10 cellular contexts compared by ENCODE assay signal in genomic region chr3:55505102-55505501, GRCh38. TPM values are rescaled to one million over a fixed set of nuclear protein-coding genes. Genes with fewer than 3 reads are reported as not detected.
A peak's percentile ranks its signal among the peaks of the same experiment; 100 is the strongest.
DNase-seq lines count a peak whose midpoint lies in the region; ATAC-seq, FAIRE-seq and TF ChIP-seq lines count a peak whose summit lies in the region.
"Not testable (repeated sequence)": the region's sequence is repeated elsewhere in the genome, so short reads cannot be mapped to it uniquely, and the experiment has no call there.
"Had no signal": no experiment of that assay in that cellular context is flagged by ENCODE, and none has a peak within 500 bp of the region (broad histone marks: within the 10 kb centered on the region; RNA-seq: fewer than 3 reads in every experiment).

No MANE protein-coding gene starts in this region.

- H3K9me3 Mint-ChIP-seq in chondrocyte (ENCODE audit: low read depth), result not testable (repeated sequence)

- H3K4me3 ChIP-seq in uterus, result not testable (repeated sequence)

- H3K27me3 ChIP-seq in uterus, result not testable (repeated sequence)

- peak; percentile 52 for ATAC-seq in Right ventricle myocardium superior (ENCODE audit: poor library complexity)

- POLR2A ChIA-PET in HEK293T (lab: Yijun Ruan, JAX), result not testable (repeated sequence)

- CTCF ChIA-PET in HEK293T (lab: Yijun Ruan, JAX), result interaction anchor here (1.2 kb wide), 1 partner anchor 242 kb away, joined by 3 read pairs; no protein-coding TSS in a partner anchor

- not testable (repeated sequence) for H3K27ac ChIP-seq in uterus

- H3K36me3 ChIP-seq in uterus, result not testable (repeated sequence)

- not testable (repeated sequence) for H3K9me3 ChIP-seq in uterus

- FAIRE-seq in D721Med (lab: Jason Lieb, UNC), result not testable (repeated sequence)

- not testable (repeated sequence) for TF ChIP-seq POLR2A in uterus (IDR thresholded peaks at IDR 0.05)

- not testable (repeated sequence) for H3K4me3 Mint-ChIP-seq in chondrocyte (ENCODE audit: unreplicated experiment)

- H3K4me1 ChIP-seq in uterus, result not testable (repeated sequence)

- H3K36me3 Mint-ChIP-seq in chondrocyte (ENCODE audit: low read depth), result not testable (repeated sequence)

- intact Hi-C loops in Right ventricle myocardium superior (cut with DNase I), result not testable (repeated sequence)
- intact Hi-C loops in uterus (cut with DNase I; ENCODE audit: low total_unique reads), result loop anchor here (10.0 kb wide), 1 partner anchor 530 kb away; no protein-coding TSS in a partner anchor

- H3K4me1 Mint-ChIP-seq in chondrocyte (ENCODE audit: low read depth), result not testable (repeated sequence)

- DNase-seq in D721Med (ENCODE audit: insufficient read length, low spot score); HEK293T (ENCODE audit: extremely low spot score); chondrocyte (ENCODE audit: low spot score); Right ventricle myocardium superior; uterus: not testable (repeated sequence)
- DNase-seq in NCI-H524 treated with DMSO at 0.1 percent for 48 hours (lab: John Stamatoyannopoulos, UW) (peak; percentile 14), SW480 (ENCODE audit: low spot score) (peak; percentile 40), myocyte (ENCODE audit: low read depth) (peak; percentile 48)

- not testable (repeated sequence) for H3K27me3 Mint-ChIP-seq in chondrocyte (ENCODE audit: low read depth)

- H3K27ac Mint-ChIP-seq in chondrocyte (ENCODE audit: unreplicated experiment), result not testable (repeated sequence)

- TF ChIP-seq CTCF in D721Med (IDR thresholded peaks at IDR 0.05; ENCODE audit: insufficient read depth, missing control alignments) (peak; percentile 27), chondrocyte (IDR thresholded peaks at IDR 0.05) (peak; percentile 74), uterus (IDR thresholded peaks at IDR 0.05) (peak in 3 of 4 experiments; percentile 19 to 42 (median 32))

TF ChIP-seq in HEK293T, 16 proteins besides CTCF, POLR2A, EP300 and RAD21:
- TF ChIP-seq L3MBTL2 (conservative IDR thresholded peaks at IDR 0.05) (peak; percentile 57; the same call in 1 of the 2 replicates), ARNT (IDR thresholded peaks at IDR 0.05) (peak; percentile 90)

RNA-seq across cellular contexts. Expression of gene WNT5A, which starts 18.0 kb away (rescaled TPM):
- total RNA-seq in chondrocyte (11.1 to 24.5 TPM (median 11.6 TPM) in 3 replicates), Right ventricle myocardium superior (6.7 TPM), myocyte (34.5 and 35.5 TPM in 2 replicates), uterus (10 to 100 TPM in 3 of 4 donors, 1 to 10 TPM in 1; 6.2 to 96.5 (median 23.1) TPM)
- 19.6 TPM for polyA plus RNA-seq in myocyte (2012)
- total RNA-seq: activated CD4-positive, alpha-beta T cell treated with anti-CD3 and anti-CD28 coated beads, Interleukin-2, amount 10 ng/mL, durations not matched to agents 24 days and 14 days; activated naive CD4-positive, alpha-beta T cell treated with anti-CD3 and anti-CD28 coated beads, Interleukin-2, amount 50 U/mL, for 72 hours had no signal
